In the genomic region with DNA sequence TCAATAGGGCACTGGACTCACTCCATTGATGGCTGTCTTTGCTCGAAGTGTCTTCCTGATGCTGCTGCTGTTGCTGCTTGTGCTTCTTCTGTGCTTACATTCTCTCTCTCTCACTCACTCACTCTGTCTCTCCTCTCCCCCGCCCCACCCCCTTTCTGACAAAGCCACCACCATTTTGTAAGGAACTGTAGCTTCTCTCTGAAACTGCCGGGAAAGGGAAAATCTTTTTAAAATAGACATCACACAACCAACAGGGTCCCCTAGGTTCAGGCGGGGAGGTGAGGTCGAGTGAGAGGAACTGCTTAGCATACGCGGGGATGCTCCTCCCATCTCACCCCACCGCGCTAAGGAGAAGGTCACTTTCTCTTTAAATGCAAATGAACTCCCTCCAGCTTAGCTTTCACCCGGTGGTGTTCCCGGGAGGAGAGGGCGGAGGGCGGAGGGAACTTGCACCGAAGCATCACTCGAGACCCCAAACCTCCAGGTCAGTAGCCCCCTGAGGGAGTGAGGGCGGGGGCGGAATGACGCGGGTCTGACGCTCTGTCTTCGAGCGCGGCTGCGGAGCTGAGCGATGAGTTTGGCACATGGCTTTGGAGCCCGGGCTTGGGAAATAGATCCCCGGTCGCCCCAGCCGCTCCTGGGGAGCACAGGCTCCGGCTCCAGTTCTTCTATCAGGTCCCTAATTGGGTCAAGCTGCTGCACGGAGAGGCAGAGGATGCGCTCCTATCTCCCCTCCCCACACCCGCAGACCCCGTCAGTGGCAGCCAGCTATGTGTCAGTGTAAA, we compare ENCODE assay signal across 1 cellular context.
TF ChIP-seq lines count a peak whose summit lies in the region.

TSS of gene CCDC28B (plus strand) at position 370 of the 785 bp plus-strand sequence. CDS start 1,341 bp downstream, outside the sequence.

TF ChIP-seq in K562, 482 proteins besides CTCF, POLR2A, EP300 and RAD21 (continued from another document and continues in another):
- TF ChIP-seq MLLT1 (IDR thresholded peaks at IDR 0.05) (peak in 1 of 2 experiments; percentile 65; a peak in 1 of 4 replicates), ZNF41 (CRISPR knock-in tag; conservative IDR thresholded peaks at IDR 0.05) (peak; percentile 42; the same call in 1 of the 2 replicates), HNRNPLL (IDR thresholded peaks at IDR 0.05; ENCODE audit: low read depth, low read length, poor library complexity, severe bottlenecking) (no peak), RBBP5 (IDR thresholded peaks at IDR 0.05; ENCODE audit: borderline replicate concordance, insufficient read depth, low read length, poor library complexity, severe bottlenecking) (peak; percentile 71), PHB (CRISPR knock-in tag; IDR thresholded peaks at IDR 0.05) (no peak), ZBTB11 (CRISPR knock-in tag; IDR thresholded peaks at IDR 0.05) (no peak), XRCC5 (IDR thresholded peaks at IDR 0.05; ENCODE audit: low read depth, low read length) (peak; percentile 55), HOXB6 (CRISPR knock-in tag; IDR thresholded peaks at IDR 0.05; ENCODE audit: borderline replicate concordance) (no peak), ZNF445 (CRISPR knock-in tag; IDR thresholded peaks at IDR 0.05; ENCODE audit: low read depth) (0 out of 2 replicates have a peak, but pooled peaks have one; percentile 44), ZBTB26 (CRISPR knock-in tag; IDR thresholded peaks at IDR 0.05) (0 out of 2 replicates have a peak, but pooled peaks have one; percentile 61), ARID2 (IDR thresholded peaks at IDR 0.05) (no peak), EGR1 (conservative IDR thresholded peaks at IDR 0.05) (peak; percentile 93), ETS2 (tag; IDR thresholded peaks at IDR 0.05; ENCODE audit: borderline replicate concordance, poor library complexity, severe bottlenecking) (no peak), SP1 (CRISPR knock-in tag; IDR thresholded peaks at IDR 0.05) (peak; percentile 71), HDAC8 (tag; IDR thresholded peaks at IDR 0.05) (peak; percentile 33; the same call in 1 of the 2 replicates), CREBBP (IDR thresholded peaks at IDR 0.05; ENCODE audit: low read depth, low read length) (no peak), ZBTB1 (CRISPR knock-in tag; IDR thresholded peaks at IDR 0.05; ENCODE audit: borderline replicate concordance, low read depth) (0 out of 2 replicates have a peak, but pooled peaks have one; percentile 30), SMARCC2 (IDR thresholded peaks at IDR 0.05; ENCODE audit: low read depth) (no peak), MBD1 (CRISPR knock-in tag; IDR thresholded peaks at IDR 0.05) (no peak), ZNF316 (IDR thresholded peaks at IDR 0.05) (no peak), SAP30 (IDR thresholded peaks at IDR 0.05; ENCODE audit: borderline replicate concordance, insufficient read depth, low read depth, low read length, poor library complexity, severe bottlenecking) (peak; percentile 57), HMGXB4 (CRISPR knock-in tag; IDR thresholded peaks at IDR 0.05) (no peak; the same call in 1 of the 2 replicates), MTA3 (IDR thresholded peaks at IDR 0.05; ENCODE audit: borderline replicate concordance) (0 out of 2 replicates have a peak, but pooled peaks have one; percentile 34), STAG1 (CRISPR knock-in tag; IDR thresholded peaks at IDR 0.05; ENCODE audit: borderline replicate concordance) (no peak), KAT8 (IDR thresholded peaks at IDR 0.05; ENCODE audit: low read depth) (peak; percentile 72; the same call in 1 of the 2 replicates), HDGF (IDR thresholded peaks at IDR 0.05) (peak; percentile 44; the same call in 1 of the 2 replicates)
- TF ChIP-seq, protein P1, sequence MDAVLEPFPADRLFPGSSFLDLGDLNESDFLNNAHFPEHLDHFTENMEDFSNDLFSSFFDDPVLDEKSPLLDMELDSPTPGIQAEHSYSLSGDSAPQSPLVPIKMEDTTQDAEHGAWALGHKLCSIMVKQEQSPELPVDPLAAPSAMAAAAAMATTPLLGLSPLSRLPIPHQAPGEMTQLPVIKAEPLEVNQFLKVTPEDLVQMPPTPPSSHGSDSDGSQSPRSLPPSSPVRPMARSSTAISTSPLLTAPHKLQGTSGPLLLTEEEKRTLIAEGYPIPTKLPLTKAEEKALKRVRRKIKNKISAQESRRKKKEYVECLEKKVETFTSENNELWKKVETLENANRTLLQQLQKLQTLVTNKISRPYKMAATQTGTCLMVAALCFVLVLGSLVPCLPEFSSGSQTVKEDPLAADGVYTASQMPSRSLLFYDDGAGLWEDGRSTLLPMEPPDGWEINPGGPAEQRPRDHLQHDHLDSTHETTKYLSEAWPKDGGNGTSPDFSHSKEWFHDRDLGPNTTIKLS (IDR thresholded peaks at IDR 0.05; ENCODE audit: borderline replicate concordance, low read depth): no peak
- TF ChIP-seq, protein P2, sequence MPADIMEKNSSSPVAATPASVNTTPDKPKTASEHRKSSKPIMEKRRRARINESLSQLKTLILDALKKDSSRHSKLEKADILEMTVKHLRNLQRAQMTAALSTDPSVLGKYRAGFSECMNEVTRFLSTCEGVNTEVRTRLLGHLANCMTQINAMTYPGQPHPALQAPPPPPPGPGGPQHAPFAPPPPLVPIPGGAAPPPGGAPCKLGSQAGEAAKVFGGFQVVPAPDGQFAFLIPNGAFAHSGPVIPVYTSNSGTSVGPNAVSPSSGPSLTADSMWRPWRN (IDR thresholded peaks at IDR 0.05; ENCODE audit: low read depth): no peak
- TF ChIP-seq, protein P3, sequence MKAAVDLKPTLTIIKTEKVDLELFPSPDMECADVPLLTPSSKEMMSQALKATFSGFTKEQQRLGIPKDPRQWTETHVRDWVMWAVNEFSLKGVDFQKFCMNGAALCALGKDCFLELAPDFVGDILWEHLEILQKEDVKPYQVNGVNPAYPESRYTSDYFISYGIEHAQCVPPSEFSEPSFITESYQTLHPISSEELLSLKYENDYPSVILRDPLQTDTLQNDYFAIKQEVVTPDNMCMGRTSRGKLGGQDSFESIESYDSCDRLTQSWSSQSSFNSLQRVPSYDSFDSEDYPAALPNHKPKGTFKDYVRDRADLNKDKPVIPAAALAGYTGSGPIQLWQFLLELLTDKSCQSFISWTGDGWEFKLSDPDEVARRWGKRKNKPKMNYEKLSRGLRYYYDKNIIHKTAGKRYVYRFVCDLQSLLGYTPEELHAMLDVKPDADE (conservative IDR thresholded peaks at IDR 0.05; ENCODE audit: control insufficient read depth, low read depth, low read length): peak; percentile 43; the same call in 1 of the 2 replicates
- TF ChIP-seq, protein P4, sequence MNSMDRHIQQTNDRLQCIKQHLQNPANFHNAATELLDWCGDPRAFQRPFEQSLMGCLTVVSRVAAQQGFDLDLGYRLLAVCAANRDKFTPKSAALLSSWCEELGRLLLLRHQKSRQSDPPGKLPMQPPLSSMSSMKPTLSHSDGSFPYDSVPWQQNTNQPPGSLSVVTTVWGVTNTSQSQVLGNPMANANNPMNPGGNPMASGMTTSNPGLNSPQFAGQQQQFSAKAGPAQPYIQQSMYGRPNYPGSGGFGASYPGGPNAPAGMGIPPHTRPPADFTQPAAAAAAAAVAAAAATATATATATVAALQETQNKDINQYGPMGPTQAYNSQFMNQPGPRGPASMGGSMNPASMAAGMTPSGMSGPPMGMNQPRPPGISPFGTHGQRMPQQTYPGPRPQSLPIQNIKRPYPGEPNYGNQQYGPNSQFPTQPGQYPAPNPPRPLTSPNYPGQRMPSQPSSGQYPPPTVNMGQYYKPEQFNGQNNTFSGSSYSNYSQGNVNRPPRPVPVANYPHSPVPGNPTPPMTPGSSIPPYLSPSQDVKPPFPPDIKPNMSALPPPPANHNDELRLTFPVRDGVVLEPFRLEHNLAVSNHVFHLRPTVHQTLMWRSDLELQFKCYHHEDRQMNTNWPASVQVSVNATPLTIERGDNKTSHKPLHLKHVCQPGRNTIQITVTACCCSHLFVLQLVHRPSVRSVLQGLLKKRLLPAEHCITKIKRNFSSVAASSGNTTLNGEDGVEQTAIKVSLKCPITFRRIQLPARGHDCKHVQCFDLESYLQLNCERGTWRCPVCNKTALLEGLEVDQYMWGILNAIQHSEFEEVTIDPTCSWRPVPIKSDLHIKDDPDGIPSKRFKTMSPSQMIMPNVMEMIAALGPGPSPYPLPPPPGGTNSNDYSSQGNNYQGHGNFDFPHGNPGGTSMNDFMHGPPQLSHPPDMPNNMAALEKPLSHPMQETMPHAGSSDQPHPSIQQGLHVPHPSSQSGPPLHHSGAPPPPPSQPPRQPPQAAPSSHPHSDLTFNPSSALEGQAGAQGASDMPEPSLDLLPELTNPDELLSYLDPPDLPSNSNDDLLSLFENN (IDR thresholded peaks at IDR 0.05; ENCODE audit: low read depth in 2 of 2, low read length in 2 of 2): no peak
- TF ChIP-seq, protein P5, sequence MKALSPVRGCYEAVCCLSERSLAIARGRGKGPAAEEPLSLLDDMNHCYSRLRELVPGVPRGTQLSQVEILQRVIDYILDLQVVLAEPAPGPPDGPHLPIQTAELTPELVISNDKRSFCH (CRISPR knock-in tag; IDR thresholded peaks at IDR 0.05): no peak
- TF ChIP-seq, protein P5 (tag; IDR thresholded peaks at IDR 0.05): 0 out of 2 replicates have a peak, but pooled peaks have one; percentile 39
